In the genomic region with DNA sequence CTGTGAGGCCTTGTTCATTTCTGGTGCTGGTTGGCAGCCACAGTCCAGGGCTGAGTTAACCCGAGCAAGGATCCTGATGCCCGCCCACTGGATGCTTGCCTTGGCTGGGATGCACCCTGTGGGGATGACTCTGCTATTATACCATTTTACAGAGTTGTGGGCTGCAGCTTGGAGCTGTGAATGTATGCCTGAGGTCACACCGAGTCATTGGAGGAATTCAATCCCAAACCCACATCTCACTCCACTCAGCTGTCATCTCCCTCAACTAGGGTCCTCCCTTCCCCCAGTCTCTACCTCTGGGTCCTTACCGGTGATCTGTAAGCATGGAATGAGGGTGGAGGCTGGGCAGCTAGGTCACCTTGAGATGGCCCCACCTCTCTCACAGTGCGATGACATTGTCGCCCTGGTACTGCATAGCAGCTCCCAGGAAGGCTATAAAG, we compare ENCODE assay signal across 15 cellular contexts. TPM values are rescaled to one million over a fixed set of nuclear protein-coding genes. Genes with fewer than 3 reads are reported as not detected.
DNase-seq lines count a peak whose midpoint lies in the region; ATAC-seq and TF ChIP-seq lines count a peak whose summit lies in the region.
"Had no signal": no experiment of that assay in that cellular context is flagged by ENCODE, and none has a peak within 500 bp of the region (broad histone marks: within the 10 kb centered on the region; RNA-seq: fewer than 3 reads in every experiment).

No MANE protein-coding gene starts in this region.

- in situ Hi-C loops in Panc1 (cut with HindIII; ENCODE audit: low pct_unique_long_range_greater_than_20kb, low sequenced_read_pairs): no loop called here

- peaks cover 57% of the 10 kb centered on the region for H3K36me3 Mint-ChIP-seq in CD8-positive, alpha-beta T cell

- no peak for ATAC-seq in CD8-positive, alpha-beta T cell
- ATAC-seq in Panc1: peak; percentile 48; the same call in 1 of the 2 replicates

- no peak overlapping the region for H3K4me3 Mint-ChIP-seq in CD8-positive, alpha-beta T cell
- H3K4me3 Mint-ChIP-seq: naive B cell had no signal

- no TSS peak for BruUV-seq in Panc1 (replicated peaks; lab: Mats Ljungman, UMichigan)

- H3K27ac ChIP-seq in CD8-positive, alpha-beta T cell (ENCODE audit: low read depth, low read length): no peak overlapping the region
- no peak overlapping the region for H3K27ac ChIP-seq in Panc1 (ENCODE audit: low read length)
- H3K27ac ChIP-seq: WERI-Rb-1 had no signal

- CTCF ChIA-PET in CD8-positive, alpha-beta T cell (lab: Charles Lee): interaction anchor here (0.6 kb wide), 1 partner anchor 10 kb away, joined by 3 read pairs; no protein-coding TSS in a partner anchor
- CTCF ChIA-PET in Panc1 (lab: Charles Lee): no interaction called here

- DNase-seq in CD8-positive, alpha-beta T cell: no peak
- DNase-seq in Panc1 (ENCODE audit: low read depth, low spot score) (no peak), dedifferentiated amniotic fluid mesenchymal stem cell (ENCODE audit: extremely low spot score) (peak; percentile 33), myocyte (ENCODE audit: low read depth) (peak; percentile 88), SKM-1 treated with dmso at 0.1 percent for 144 hours (lab: John Stamatoyannopoulos, UW; ENCODE audit: unreplicated experiment) (no peak), NCI-H748 (lab: John Stamatoyannopoulos, UW; ENCODE audit: unreplicated experiment) (no peak), ureter (ENCODE audit: low spot score) (no peak), OCI-M1 (lab: John Stamatoyannopoulos, UW) (no peak)
- DNase-seq: anterior cingulate cortex; Calu3; MV-4-11; naive B cell; NK-92 treated with Interleukin-12 subunit alpha and Interleukin-12 subunit beta, amount 100 ng/mL, for 24 hours; stimulated activated CD4-positive, alpha-beta T cell treated with anti-CD3 and anti-CD28 coated beads, Interleukin-2, amount 100 ng/mL, for 48 hours; WERI-Rb-1 had no signal

- peaks cover 36% of the 10 kb centered on the region for H3K4me1 Mint-ChIP-seq in CD8-positive, alpha-beta T cell (ENCODE audit: low read depth)

- TF ChIP-seq CTCF in CD8-positive, alpha-beta T cell (IDR thresholded peaks at IDR 0.05): no peak
- no peak for TF ChIP-seq CTCF in Panc1 (IDR thresholded peaks at IDR 0.05)

- H3K4me3 ChIP-seq in CD8-positive, alpha-beta T cell (ENCODE audit: low read depth, low read length): no peak overlapping the region
- no peak overlapping the region for H3K4me3 ChIP-seq in Panc1 (ENCODE audit: low read depth in 2 of 2, low read length in 2 of 2)

- peak overlapping the region; percentile 45 for H3K27ac Mint-ChIP-seq in CD8-positive, alpha-beta T cell
- H3K27ac Mint-ChIP-seq: naive B cell had no signal

- H3K27me3 ChIP-seq in CD8-positive, alpha-beta T cell (ENCODE audit: insufficient read depth, low read length): no peaks in the 10 kb centered on the region
- H3K27me3 ChIP-seq in Panc1 (ENCODE audit: control insufficient read depth, insufficient read depth, low read length): no peaks in the 10 kb centered on the region

- POLR2A ChIA-PET in CD8-positive, alpha-beta T cell (lab: Charles Lee): no interaction called here
- POLR2A ChIA-PET in Panc1 (lab: Charles Lee): no interaction called here

- H3K27me3 Mint-ChIP-seq in CD8-positive, alpha-beta T cell (ENCODE audit: low read depth): no peaks in the 10 kb centered on the region
- H3K27me3 Mint-ChIP-seq: naive B cell had no signal

- H3K4me1 ChIP-seq in CD8-positive, alpha-beta T cell (ENCODE audit: insufficient read depth, low read length): peaks cover 22% of the 10 kb centered on the region
- H3K4me1 ChIP-seq in Panc1 (ENCODE audit: control insufficient read depth, insufficient read depth, low read length): no peaks in the 10 kb centered on the region

- intact Hi-C loops in CD8-positive, alpha-beta T cell (cut with DNase I, micrococcal nuclease): no loop called here
- intact Hi-C loops in Panc1 (cut with micrococcal nuclease; ENCODE audit: unreplicated experiment): no loop called here

- H3K36me3 ChIP-seq in CD8-positive, alpha-beta T cell (ENCODE audit: insufficient read depth, low read length): peaks cover 27% of the 10 kb centered on the region
- H3K36me3 ChIP-seq in Panc1 (ENCODE audit: control insufficient read depth, insufficient read depth, low read length): no peaks in the 10 kb centered on the region

- no peaks in the 10 kb centered on the region for H3K9me3 Mint-ChIP-seq in CD8-positive, alpha-beta T cell
- H3K9me3 Mint-ChIP-seq: naive B cell had no signal

- H3K9me3 ChIP-seq in CD8-positive, alpha-beta T cell (ENCODE audit: low read length): no peaks in the 10 kb centered on the region
- no peaks in the 10 kb centered on the region for H3K9me3 ChIP-seq in Panc1 (ENCODE audit: control insufficient read depth, insufficient read depth, low read depth, low read length)

RNA-seq across cellular contexts. Expression of a gene that starts 22.1 kb away (rescaled TPM):
- 10 to 100 TPM; 18.3 to 18.5 TPM for total RNA-seq in CD8-positive, alpha-beta T cell
- 14.8 TPM for total RNA-seq in Panc1 (2021; ENCODE audit: unreplicated experiment)
- polyA plus RNA-seq in Panc1 (2012; ENCODE audit: insufficient read length): 15.1 TPM
- total RNA-seq in myocyte: 91.0 and 92.3 TPM in 2 replicates
- 31.8 TPM for polyA plus RNA-seq in myocyte (2012)
- 34.8 TPM for total RNA-seq in ureter

RNA-seq across cellular contexts. Expression of a gene that starts 27.5 kb away (rescaled TPM):
- 1 to 10 TPM; 4.7 to 5.6 TPM for total RNA-seq in CD8-positive, alpha-beta T cell
- 0.57 TPM for total RNA-seq in Panc1 (2021; ENCODE audit: unreplicated experiment)
- polyA plus RNA-seq in Panc1 (2012; ENCODE audit: insufficient read length): 0.35 TPM
- 0.10 and 0.35 TPM in 2 replicates for total RNA-seq in myocyte
- 0.43 TPM for polyA plus RNA-seq in myocyte (2012)
- total RNA-seq in ureter: 15.0 TPM

RNA-seq across cellular contexts. Expression of a gene that starts 35.7 kb away (rescaled TPM):
- 1 to 10 TPM; 2.8 to 3.0 TPM for total RNA-seq in CD8-positive, alpha-beta T cell
- total RNA-seq in Panc1 (2021; ENCODE audit: unreplicated experiment) (0.21 TPM), myocyte (1.3 and 1.4 TPM in 2 replicates), ureter (6.0 TPM)
- polyA plus RNA-seq in Panc1 (2012; ENCODE audit: insufficient read length): 0.04 TPM
- polyA plus RNA-seq in myocyte (2012): 2.5 TPM

Comparison
In these comparisons a context has a peak if more than half of its experiments do, and no peak if none do; other contexts are left out.
1. DNase-seq: peak in dedifferentiated amniotic fluid mesenchymal stem cell (single experiment) and myocyte (single experiment); none in CD8-positive, alpha-beta T cell (0 of 7), Panc1 (single experiment), SKM-1 treated with dmso at 0.1 percent for 144 hours (single experiment), NCI-H748 (single experiment), ureter (single experiment) and OCI-M1 (single experiment).